1 cellular context compared by ENCODE assay signal in the genomic region with DNA sequence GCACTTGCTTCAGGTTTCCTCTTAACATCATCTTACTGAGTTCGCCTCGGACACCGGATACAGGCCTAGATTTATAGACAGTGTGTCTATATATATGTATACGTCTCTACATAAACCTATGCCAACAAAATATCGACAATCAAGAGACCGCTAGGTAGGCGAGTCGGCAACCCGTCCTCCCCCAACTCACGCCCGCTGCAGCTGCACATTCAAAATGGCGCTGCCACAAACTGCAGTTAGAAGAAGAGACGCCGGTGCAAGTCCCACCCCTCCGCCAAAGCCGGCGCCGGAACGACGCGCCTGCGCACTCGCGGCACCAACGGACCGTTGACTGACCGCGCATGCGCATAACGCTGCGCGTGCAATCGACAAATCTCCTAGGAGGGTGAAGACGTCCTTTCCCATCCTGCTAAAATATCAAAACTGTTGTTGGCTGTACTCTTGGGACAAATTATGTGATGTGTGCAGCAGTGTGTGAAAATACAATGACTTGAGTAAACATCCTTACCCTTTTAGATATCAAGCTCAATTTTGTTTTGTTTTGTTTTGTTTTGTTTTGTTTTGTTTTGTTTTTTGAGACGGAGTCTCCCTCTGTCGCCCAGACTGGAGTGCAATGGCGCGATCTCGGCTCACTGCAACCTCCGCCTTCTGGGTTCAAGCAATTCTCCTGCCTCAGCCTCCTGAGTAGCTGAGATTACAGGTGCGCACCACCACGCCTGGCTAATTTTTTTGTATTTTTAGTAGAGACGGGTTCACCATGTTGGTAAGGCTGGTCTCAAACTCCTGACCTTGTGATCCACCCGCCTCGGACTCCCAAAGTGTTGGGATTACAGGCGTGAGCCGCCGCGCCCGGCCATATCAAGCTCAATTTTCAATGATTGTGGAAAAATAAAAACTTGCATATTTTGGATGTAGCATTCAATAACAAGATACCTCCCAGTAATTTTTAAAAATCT.
TF ChIP-seq lines count a peak whose summit lies in the region.

A gene with protein sequence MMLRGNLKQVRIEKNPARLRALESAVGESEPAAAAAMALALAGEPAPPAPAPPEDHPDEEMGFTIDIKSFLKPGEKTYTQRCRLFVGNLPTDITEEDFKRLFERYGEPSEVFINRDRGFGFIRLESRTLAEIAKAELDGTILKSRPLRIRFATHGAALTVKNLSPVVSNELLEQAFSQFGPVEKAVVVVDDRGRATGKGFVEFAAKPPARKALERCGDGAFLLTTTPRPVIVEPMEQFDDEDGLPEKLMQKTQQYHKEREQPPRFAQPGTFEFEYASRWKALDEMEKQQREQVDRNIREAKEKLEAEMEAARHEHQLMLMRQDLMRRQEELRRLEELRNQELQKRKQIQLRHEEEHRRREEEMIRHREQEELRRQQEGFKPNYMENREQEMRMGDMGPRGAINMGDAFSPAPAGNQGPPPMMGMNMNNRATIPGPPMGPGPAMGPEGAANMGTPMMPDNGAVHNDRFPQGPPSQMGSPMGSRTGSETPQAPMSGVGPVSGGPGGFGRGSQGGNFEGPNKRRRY (minus strand): TSS at position 219 of the 956 bp plus-strand sequence. CDS start 188 bp downstream, at position 31.

TF ChIP-seq in H1, 55 proteins besides CTCF, POLR2A, EP300 and RAD21:
- TF ChIP-seq ASH2L (IDR thresholded peaks at IDR 0.05; ENCODE audit: low read length) (peak; percentile 68), RBBP5 (IDR thresholded peaks at IDR 0.05; ENCODE audit: borderline replicate concordance, low read depth, low read length) (peak; percentile 35; the same call in 1 of the 2 replicates), TBP (IDR thresholded peaks at IDR 0.05; ENCODE audit: low read depth, low read length) (peak; percentile 92), MAX (IDR thresholded peaks at IDR 0.05) (peak; percentile 58), JUND (IDR thresholded peaks at IDR 0.05; ENCODE audit: low read length) (0 out of 2 replicates have a peak, but pooled peaks have one; percentile 35), PHF8 (conservative IDR thresholded peaks at IDR 0.05; ENCODE audit: low read depth, low read length) (peak; percentile 81), HDAC2 (IDR thresholded peaks at IDR 0.05; ENCODE audit: borderline replicate concordance in 1 of 2, low read depth in 2 of 2, low read length in 2 of 2) (0 out of 4 replicates have a peak, but pooled peaks of 1 of the 2 experiments have one; percentile 15), CHD1 (IDR thresholded peaks at IDR 0.05; ENCODE audit: low read depth, low read length) (peak; percentile 65), SP1 (IDR thresholded peaks at IDR 0.05; ENCODE audit: low read depth, low read length) (0 out of 2 replicates have a peak, but pooled peaks have one; percentile 43), GTF2F1 (IDR thresholded peaks at IDR 0.05; ENCODE audit: borderline replicate concordance, low read depth, low read length) (peak; percentile 82), TAF1 (IDR thresholded peaks at IDR 0.05; ENCODE audit: low read depth, low read length) (peak; percentile 97), YY1 (IDR thresholded peaks at IDR 0.05; ENCODE audit: low read depth, low read length) (peak; percentile 96), TAF7 (optimal IDR thresholded peaks at IDR 0.05; ENCODE audit: borderline replicate concordance, low read depth, low read length) (peak; percentile 89), POLR2AphosphoS5 (IDR thresholded peaks at IDR 0.05; ENCODE audit: low read depth, low read length) (peak; percentile 94), NRF1 (IDR thresholded peaks at IDR 0.05; ENCODE audit: low read depth, low read length) (peak; percentile 71)
